ENCODE assay signal across 7 cellular contexts in genomic region chr2:178523596-178524134, GRCh38. TPM values are rescaled to one million over a fixed set of nuclear protein-coding genes. Genes with fewer than 3 reads are reported as not detected.
DNase-seq lines count a peak whose midpoint lies in the region; ATAC-seq lines count a peak whose summit lies in the region.

No MANE protein-coding gene starts in this region.

- peaks cover 0 to 11% (median 0%) of the 10 kb centered on the region in 9 donors for H3K9me3 Mint-ChIP-seq in naive thymus-derived CD8-positive, alpha-beta T cell

- H3K4me1 Mint-ChIP-seq in naive thymus-derived CD8-positive, alpha-beta T cell: peaks cover 11 to 42% (median 38%) of the 10 kb centered on the region in 4 donors

- ATAC-seq in GM19397 (IDR thresholded peaks at IDR 0.05; ENCODE audit: unreplicated experiment): peak; percentile 10
- peak; percentile 10 to 11 for ATAC-seq in naive thymus-derived CD8-positive, alpha-beta T cell

- H3K4me3 Mint-ChIP-seq in naive thymus-derived CD8-positive, alpha-beta T cell: peak overlapping the region; percentile 90 to 97 (median 93)

- no peaks in the 10 kb centered on the region for H3K27me3 Mint-ChIP-seq in naive thymus-derived CD8-positive, alpha-beta T cell

- no peak for DNase-seq in MG63
- DNase-seq in effector memory CD4-positive, alpha-beta T cell: no peak
- no peak for DNase-seq in naive thymus-derived CD8-positive, alpha-beta T cell
- no peak for DNase-seq in NCI-H146 (lab: John Stamatoyannopoulos, UW)
- no peak for DNase-seq in NCI-H524 treated with DMSO at 0.1 percent for 48 hours (lab: John Stamatoyannopoulos, UW)
- no peak for DNase-seq in OCI-M2 (lab: John Stamatoyannopoulos, UW; ENCODE audit: unreplicated experiment)

- no peaks in the 10 kb centered on the region; the same call in 1 of the 2 replicates for H3K36me3 ChIP-seq in MG63
- no peaks in the 10 kb centered on the region for H3K36me3 ChIP-seq in effector memory CD4-positive, alpha-beta T cell (ENCODE audit: control insufficient read depth, insufficient read depth, low read length)

- H3K27ac ChIP-seq in effector memory CD4-positive, alpha-beta T cell (ENCODE audit: insufficient read depth, low read length, poor library complexity, severe bottlenecking): peak overlapping the region; percentile 63

- POLR2A ChIA-PET in naive thymus-derived CD8-positive, alpha-beta T cell (lab: Charles Lee): interaction anchor here (1.9 to 2.9 kb wide), 2 partner anchors 44 to 74 kb away, joined by 7 to 18 read pairs; partner anchors contain the start of genes PJVK and PRKRA

- H3K27ac Mint-ChIP-seq in naive thymus-derived CD8-positive, alpha-beta T cell: peak overlapping the region; percentile 70 to 96 (median 93)

- H3K27me3 ChIP-seq in MG63: no peaks in the 10 kb centered on the region
- no peaks in the 10 kb centered on the region for H3K27me3 ChIP-seq in effector memory CD4-positive, alpha-beta T cell (replicated peaks; ENCODE audit: control insufficient read depth, insufficient read depth, low read length, poor library complexity, severe bottlenecking)

- H3K4me3 ChIP-seq in MG63: peak overlapping the region; percentile 78
- peak overlapping the region; percentile 71 for H3K4me3 ChIP-seq in effector memory CD4-positive, alpha-beta T cell (ENCODE audit: insufficient read depth, low read depth, low read length, poor library complexity, severe bottlenecking)

- peaks cover 8% of the 10 kb centered on the region for H3K4me1 ChIP-seq in effector memory CD4-positive, alpha-beta T cell (ENCODE audit: control insufficient read depth, insufficient read depth, low read length, poor library complexity, severe bottlenecking)

- no peaks in the 10 kb centered on the region for H3K9me3 ChIP-seq in MG63
- no peaks in the 10 kb centered on the region for H3K9me3 ChIP-seq in effector memory CD4-positive, alpha-beta T cell (ENCODE audit: control insufficient read depth, low read length)

- peaks cover 5 to 25% (median 12%) of the 10 kb centered on the region in 3 donors for H3K36me3 Mint-ChIP-seq in naive thymus-derived CD8-positive, alpha-beta T cell

RNA-seq across cellular contexts. Expression of gene PLEKHA3, which starts 43.4 kb away (rescaled TPM):
- total RNA-seq in MG63 (2014; rRNA removed; shearing (Covaris generic); ENCODE audit: low replicate concordance): 14.8 and 23.7 TPM in 2 replicates
- total RNA-seq in naive thymus-derived CD8-positive, alpha-beta T cell: 10 to 100 TPM; 39.5 to 40.6 TPM
- polyA plus RNA-seq in naive thymus-derived CD8-positive, alpha-beta T cell: 10 to 100 TPM; 18.4 to 24.6 (median 24.4) TPM

RNA-seq across cellular contexts. Expression of gene FKBP7, which starts 45.3 kb away (rescaled TPM):
- 17.2 and 21.6 TPM in 2 replicates for total RNA-seq in MG63 (2014; rRNA removed; shearing (Covaris generic); ENCODE audit: low replicate concordance)
- total RNA-seq in naive thymus-derived CD8-positive, alpha-beta T cell: 1 to 10 TPM; 1.5 to 2.4 TPM
- polyA plus RNA-seq in naive thymus-derived CD8-positive, alpha-beta T cell: 1 to 10 TPM; 2.9 to 7.0 (median 3.9) TPM
